In genomic region chr1:20472121-20472520, GRCh38 we compare ENCODE assay signal across 1 cellular context.
TF ChIP-seq lines count a peak whose summit lies in the region.

No MANE protein-coding gene starts in this region.

TF ChIP-seq in IMR-90, 13 proteins besides CTCF, POLR2A, EP300 and RAD21:
- TF ChIP-seq MAZ (IDR thresholded peaks at IDR 0.05; ENCODE audit: borderline replicate concordance, low read depth, low read length), result no peak
- no peak for TF ChIP-seq BHLHE40 (IDR thresholded peaks at IDR 0.05; ENCODE audit: low read depth, low read length)
- no peak for TF ChIP-seq MXI1 (IDR thresholded peaks at IDR 0.05; ENCODE audit: borderline replicate concordance, low read depth, low read length)
- no peak for TF ChIP-seq FOS (IDR thresholded peaks at IDR 0.05; ENCODE audit: low read depth, low read length)
- no peak for TF ChIP-seq RFX5 (IDR thresholded peaks at IDR 0.05; ENCODE audit: low read depth, low read length)
- no peak for TF ChIP-seq NFE2L2 (IDR thresholded peaks at IDR 0.05; ENCODE audit: low read depth, low read length)
- no peak for TF ChIP-seq MAFK (IDR thresholded peaks at IDR 0.05; ENCODE audit: low read depth, low read length)
- TF ChIP-seq USF2 (IDR thresholded peaks at IDR 0.05; ENCODE audit: low read depth, low read length), result no peak
- no peak for TF ChIP-seq CHD1 (IDR thresholded peaks at IDR 0.05; ENCODE audit: low read depth, low read length)
- no peak for TF ChIP-seq CEBPB (IDR thresholded peaks at IDR 0.05; ENCODE audit: low read depth, low read length)
- TF ChIP-seq ELK1 (IDR thresholded peaks at IDR 0.05; ENCODE audit: borderline replicate concordance, low read depth, low read length), result no peak
- TF ChIP-seq RCOR1 (IDR thresholded peaks at IDR 0.05; ENCODE audit: insufficient replicate concordance, low read length), result no peak
- TF ChIP-seq SMC3 (IDR thresholded peaks at IDR 0.05; ENCODE audit: low read depth, low read length), result no peak
